18 cellular contexts compared by ENCODE assay signal in genomic region chr14:51663783-51664326, GRCh38.
"Had no signal": no experiment of that assay in that cellular context is flagged by ENCODE, and none has a peak within 500 bp of the region (broad histone marks: within the 10 kb centered on the region; RNA-seq: fewer than 3 reads in every experiment).

No MANE protein-coding gene starts in this region.

- ATAC-seq: gastrocnemius medialis, left lung had no signal

- H3K36me3 ChIP-seq: colonic mucosa, gastrocnemius medialis, left lung, tibial nerve, uterus had no signal

- H3K4me1 ChIP-seq: colonic mucosa, left lung had no signal

- H3K27ac Mint-ChIP-seq: endodermal cell, nephron progenitor cell had no signal

- H3K27ac ChIP-seq: colonic mucosa, gastrocnemius medialis, left lung, tibial nerve, uterus had no signal

- H3K9me3 Mint-ChIP-seq: endodermal cell had no signal

- H3K4me3 Mint-ChIP-seq: endodermal cell, nephron progenitor cell had no signal

- FAIRE-seq: kidney had no signal

- H3K9me3 ChIP-seq: colonic mucosa, gastrocnemius medialis, left lung, uterus had no signal

- DNase-seq: activated CD4-positive, alpha-beta T cell treated with anti-CD3 and anti-CD28 coated beads, Interleukin-2, amount 50 U/mL, for 4 hours; activated naive CD4-positive, alpha-beta T cell treated with anti-CD3 and anti-CD28 coated beads, Interleukin-2, amount 50 U/mL, for 16 hours; activated T-cell treated with anti-CD3 and anti-CD28 coated beads, Interleukin-2, amount 50 U/mL, for 1 hour; caudate nucleus; colonic mucosa; endodermal cell; gastrocnemius medialis; head of caudate nucleus; kidney; left lung; nephron progenitor cell; nucleus accumbens; retina; stimulated activated CD4-positive, alpha-beta T cell treated with anti-CD3 and anti-CD28 coated beads, Interleukin-1b, Interleukin-23, amount 100 ng/mL, for 48 hours; stimulated activated CD8-positive, alpha-beta memory T cell treated with anti-CD3 and anti-CD28 coated beads, Interleukin-4, amount 100 ng/mL, for 48 hours; stimulated activated naive CD4-positive, alpha-beta T cell treated with Interleukin-2 at 50 U/mL for 16 hours; uterus had no signal

- H3K27me3 ChIP-seq: colonic mucosa, gastrocnemius medialis, left lung, tibial nerve, uterus had no signal

- H3K4me3 ChIP-seq: colonic mucosa, gastrocnemius medialis, left lung, tibial nerve, uterus had no signal
